Comparison of ENCODE assay signal across 1 cellular context in genomic region chr5:173238312-173239232, GRCh38.
A peak's percentile ranks its signal among the peaks of the same experiment; 100 is the strongest.
TF ChIP-seq lines count a peak whose summit lies in the region.

No MANE protein-coding gene starts in this region.

TF ChIP-seq in HepG2, 621 proteins besides CTCF, POLR2A, EP300 and RAD21:
- TF ChIP-seq ZNF770 (CRISPR knock-in tag; IDR thresholded peaks at IDR 0.05) (peak; percentile 97), RBM39 (IDR thresholded peaks at IDR 0.05; ENCODE audit: low read depth, low read length, poor library complexity, severe bottlenecking) (peak; percentile 52), BORCS8-MEF2B (CRISPR knock-in tag; IDR thresholded peaks at IDR 0.05) (no peak), MYC (CRISPR knock-in tag; IDR thresholded peaks at IDR 0.05; ENCODE audit: borderline replicate concordance) (0 out of 2 replicates have a peak, but pooled peaks have one; percentile 21), ZNF644 (CRISPR knock-in tag; IDR thresholded peaks at IDR 0.05; ENCODE audit: low read depth) (no peak), MLXIP (CRISPR knock-in tag; IDR thresholded peaks at IDR 0.05; ENCODE audit: borderline replicate concordance) (no peak), ETS1 (CRISPR knock-in tag; IDR thresholded peaks at IDR 0.05) (no peak), RBFOX2 (IDR thresholded peaks at IDR 0.05; ENCODE audit: low read depth, low read length) (peak; percentile 52), POGK (CRISPR knock-in tag; conservative IDR thresholded peaks at IDR 0.05) (no peak), ZSCAN29 (CRISPR knock-in tag; conservative IDR thresholded peaks at IDR 0.05) (peak; percentile 62; the same call in 1 of the 2 replicates), PHF5A (CRISPR knock-in tag; IDR thresholded peaks at IDR 0.05; ENCODE audit: low read depth, unreplicated experiment) (no peak), RNF2 (conservative IDR thresholded peaks at IDR 0.05; ENCODE audit: low read depth) (0 out of 2 replicates have a peak, but pooled peaks have one; percentile 17), ZNF768 (CRISPR knock-in tag; IDR thresholded peaks at IDR 0.05) (peak; percentile 92), E2F2 (CRISPR knock-in tag; IDR thresholded peaks at IDR 0.05; ENCODE audit: borderline replicate concordance) (no peak), E2F1 (CRISPR knock-in tag; IDR thresholded peaks at IDR 0.05) (no peak), XRCC5 (optimal IDR thresholded peaks at IDR 0.05; ENCODE audit: low read length) (peak; percentile 22), ZNF687 (CRISPR knock-in tag; IDR thresholded peaks at IDR 0.05) (peak; percentile 42; the same call in 1 of the 2 replicates), CBX2 (IDR thresholded peaks at IDR 0.05; ENCODE audit: low read depth, low read length) (peak; percentile 9; the same call in 1 of the 2 replicates), CBX2 (CRISPR knock-in tag; IDR thresholded peaks at IDR 0.05; ENCODE audit: low read depth) (no peak), NR2F1 (CRISPR knock-in tag; IDR thresholded peaks at IDR 0.05) (no peak), IKZF5 (CRISPR knock-in tag; IDR thresholded peaks at IDR 0.05) (no peak), GATAD2A (CRISPR knock-in tag; IDR thresholded peaks at IDR 0.05) (no peak), PTBP1 (IDR thresholded peaks at IDR 0.05; ENCODE audit: low read depth, low read length, poor library complexity, severe bottlenecking) (no peak), ZNF563 (CRISPR knock-in tag; IDR thresholded peaks at IDR 0.05) (peak; percentile 37; the same call in 1 of the 2 replicates), EZH2 (conservative IDR thresholded peaks at IDR 0.05; ENCODE audit: low read depth, low read length) (peak; percentile 42; the same call in 1 of the 2 replicates), HNRNPLL (IDR thresholded peaks at IDR 0.05; ENCODE audit: low read depth, low read length, poor library complexity, severe bottlenecking) (peak; percentile 33), ARID2 (CRISPR knock-in tag; IDR thresholded peaks at IDR 0.05; ENCODE audit: borderline replicate concordance) (no peak), UBTF (CRISPR knock-in tag; IDR thresholded peaks at IDR 0.05) (peak; percentile 49; the same call in 1 of the 2 replicates)
